In genomic region chr7:26167293-26167934, GRCh38 we compare ENCODE assay signal across 9 cellular contexts. TPM values are rescaled to one million over a fixed set of nuclear protein-coding genes. Genes with fewer than 3 reads are reported as not detected.
A peak's percentile ranks its signal among the peaks of the same experiment; 100 is the strongest.
DNase-seq lines count a peak whose midpoint lies in the region; ATAC-seq and TF ChIP-seq lines count a peak whose summit lies in the region.
"Had no signal": no experiment of that assay in that cellular context is flagged by ENCODE, and none has a peak within 500 bp of the region (broad histone marks: within the 10 kb centered on the region; RNA-seq: fewer than 3 reads in every experiment).

No MANE protein-coding gene starts in this region.

- H3K36me3 Mint-ChIP-seq in naive thymus-derived CD8-positive, alpha-beta T cell: peaks cover 0 to 11% (median 8%) of the 10 kb centered on the region in 3 donors

- peak overlapping the region in 3 of 10 donors; percentile 1 to 18 (median 2) for H3K4me3 Mint-ChIP-seq in naive thymus-derived CD8-positive, alpha-beta T cell

- no TSS peak for BruUV-seq in Panc1 (replicated peaks; lab: Mats Ljungman, UMichigan)

- CTCF ChIA-PET in Panc1 (lab: Charles Lee): no interaction called here

- H3K27ac ChIP-seq in Panc1 (ENCODE audit: low read length): peak overlapping the region; percentile 51

- H3K27me3 ChIP-seq in Panc1 (ENCODE audit: control insufficient read depth, insufficient read depth, low read length): no peaks in the 10 kb centered on the region

- peak; percentile 68 for DNase-seq in DMS53 (lab: John Stamatoyannopoulos, UW)
- DNase-seq in DMS53 treated with DMSO at 0.1 percent for 48 hours (lab: John Stamatoyannopoulos, UW; ENCODE audit: unreplicated experiment): no peak
- no peak for DNase-seq in Panc1 (ENCODE audit: low read depth, low spot score)
- no peak for DNase-seq in naive thymus-derived CD8-positive, alpha-beta T cell
- no peak for DNase-seq in midbrain (lab: John Stamatoyannopoulos, UW)
- DNase-seq in C1 segment of cervical spinal cord (lab: John Stamatoyannopoulos, UW): no peak
- no peak for DNase-seq in RPMI8226
- DNase-seq: NCI-H1417 treated with DMSO at 0.1 percent for 48 hours had no signal

- no peaks in the 10 kb centered on the region for H3K27me3 Mint-ChIP-seq in naive thymus-derived CD8-positive, alpha-beta T cell

- peaks cover 0 to 4% (median 0%) of the 10 kb centered on the region in 9 donors for H3K9me3 Mint-ChIP-seq in naive thymus-derived CD8-positive, alpha-beta T cell

- no peak overlapping the region for H3K4me3 ChIP-seq in Panc1 (ENCODE audit: low read depth in 2 of 2, low read length in 2 of 2)

- H3K27ac Mint-ChIP-seq in naive thymus-derived CD8-positive, alpha-beta T cell: peak overlapping the region in 6 of 10 donors; percentile 39 to 86 (median 50)

- H3K4me1 Mint-ChIP-seq in naive thymus-derived CD8-positive, alpha-beta T cell: peaks cover 10 to 14% (median 13%) of the 10 kb centered on the region in 4 donors

- intact Hi-C loops in Panc1 (cut with micrococcal nuclease; ENCODE audit: unreplicated experiment): no loop called here

- no peaks in the 10 kb centered on the region for H3K9me3 ChIP-seq in Panc1 (ENCODE audit: control insufficient read depth, insufficient read depth, low read depth, low read length)

- H3K36me3 ChIP-seq in Panc1 (ENCODE audit: control insufficient read depth, insufficient read depth, low read length): no peaks in the 10 kb centered on the region

- in situ Hi-C loops in Panc1 (cut with HindIII; ENCODE audit: low pct_unique_long_range_greater_than_20kb, low sequenced_read_pairs): no loop called here

- peak; percentile 74 for ATAC-seq in HG02571 (IDR thresholded peaks at IDR 0.05; ENCODE audit: unreplicated experiment)
- ATAC-seq in Panc1: peak; percentile 58
- ATAC-seq in naive thymus-derived CD8-positive, alpha-beta T cell: peak; percentile 20 to 49

- POLR2A ChIA-PET in Panc1 (lab: Charles Lee): interaction anchor here (0.7 kb wide), 1 partner anchor 153 kb away, joined by 3 read pairs; no protein-coding TSS in a partner anchor
- POLR2A ChIA-PET in naive thymus-derived CD8-positive, alpha-beta T cell (lab: Charles Lee): interaction anchor here (0.7 to 1.7 kb wide), 5 partner anchors 10 to 33 kb away, joined by 3 to 7 read pairs (median 4); partner anchors contain the start of gene NFE2L3

- no peak for TF ChIP-seq CTCF in Panc1 (IDR thresholded peaks at IDR 0.05)

- peaks cover 17% of the 10 kb centered on the region for H3K4me1 ChIP-seq in Panc1 (ENCODE audit: control insufficient read depth, insufficient read depth, low read length)

RNA-seq across cellular contexts. Expression of gene NFE2L3, which starts 15.4 kb away (rescaled TPM):
- 78.5 TPM for total RNA-seq in Panc1 (2021; ENCODE audit: unreplicated experiment)
- 47.6 TPM for polyA plus RNA-seq in Panc1 (2012; ENCODE audit: insufficient read length)
- 1 to 10 TPM; 2.1 to 3.6 TPM for total RNA-seq in naive thymus-derived CD8-positive, alpha-beta T cell
- polyA plus RNA-seq in naive thymus-derived CD8-positive, alpha-beta T cell: 1 to 10 TPM; 1.4 to 4.3 (median 2.9) TPM

RNA-seq across cellular contexts. Expression of gene HNRNPA2B1, which starts 33.1 kb away (rescaled TPM):
- total RNA-seq in Panc1 (2021; ENCODE audit: unreplicated experiment): 819 TPM
- 815 TPM for polyA plus RNA-seq in Panc1 (2012; ENCODE audit: insufficient read length)
- total RNA-seq in naive thymus-derived CD8-positive, alpha-beta T cell: 100 to 1,000 TPM; 504 to 555 TPM
- polyA plus RNA-seq in naive thymus-derived CD8-positive, alpha-beta T cell: 100 to 1,000 TPM; 506 to 789 (median 577) TPM

RNA-seq across cellular contexts. Expression of gene CBX3, which starts 34.1 kb away (rescaled TPM):
- 308 TPM for total RNA-seq in Panc1 (2021; ENCODE audit: unreplicated experiment)
- 136 TPM for polyA plus RNA-seq in Panc1 (2012; ENCODE audit: insufficient read length)
- 100 to 1,000 TPM; 197 to 205 TPM for total RNA-seq in naive thymus-derived CD8-positive, alpha-beta T cell
- polyA plus RNA-seq in naive thymus-derived CD8-positive, alpha-beta T cell: 100 to 1,000 TPM; 105 to 114 (median 113) TPM

Comparison
In these comparisons a context has a peak if more than half of its experiments do, and no peak if none do; other contexts are left out.
1. RNA of gene NFE2L3, which starts 15.4 kb away (total RNA-seq): 78.5 TPM in Panc1 (single experiment); 2.1 to 3.6 TPM in naive thymus-derived CD8-positive, alpha-beta T cell; every median in the first group is over 10 times any median in the second.
2. Peak in every context shown above with its lines, with median percentiles within 50 percentile points of each other: ATAC-seq.